ENCODE assay signal across 9 cellular contexts in the genomic region with DNA sequence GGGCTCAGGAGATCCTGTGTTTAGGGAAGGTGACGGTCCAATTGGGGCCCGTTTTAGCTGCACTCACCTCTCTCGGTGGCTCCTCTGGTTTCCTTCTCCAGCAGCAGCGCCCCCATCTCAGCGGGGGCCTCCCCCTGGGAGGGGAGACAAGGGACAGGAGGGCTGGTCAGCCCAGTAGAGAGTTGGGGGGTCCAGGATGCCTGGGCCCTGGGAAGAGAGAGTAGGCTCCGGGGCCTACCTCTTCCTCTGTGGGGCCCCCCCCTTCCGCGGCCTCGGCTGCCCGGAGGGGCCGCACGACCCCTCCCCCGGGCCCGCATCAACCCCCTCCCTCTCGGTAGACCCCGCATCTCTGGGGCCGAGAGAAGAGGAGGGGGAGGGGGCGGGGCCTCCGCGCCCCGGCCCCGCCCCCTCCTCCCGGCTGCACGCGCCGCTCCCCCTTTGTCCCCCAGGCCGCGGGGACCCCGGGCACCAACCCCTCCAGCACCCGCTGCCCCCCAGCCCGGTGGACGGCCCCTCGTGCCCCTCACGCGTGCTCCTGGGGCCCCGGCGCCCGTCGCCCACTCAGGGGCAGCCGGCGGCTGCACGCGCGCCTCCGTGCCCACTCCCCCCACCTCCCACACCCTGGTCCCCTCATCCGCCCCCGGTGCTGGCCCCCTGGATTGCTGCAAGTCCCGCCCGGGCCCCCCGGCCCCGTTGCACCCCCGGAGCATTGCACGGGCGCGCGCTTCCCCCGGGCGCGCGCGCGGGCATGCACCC. TPM values are rescaled to one million over a fixed set of nuclear protein-coding genes. Genes with fewer than 3 reads are reported as not detected.
A peak's percentile ranks its signal among the peaks of the same experiment; 100 is the strongest.
DNase-seq lines count a peak whose midpoint lies in the region; ATAC-seq and TF ChIP-seq lines count a peak whose summit lies in the region.
"Had no signal": no experiment of that assay in that cellular context is flagged by ENCODE, and none has a peak within 500 bp of the region (broad histone marks: within the 10 kb centered on the region; RNA-seq: fewer than 3 reads in every experiment).

No MANE protein-coding gene starts in this region.

- H3K14ac ChIP-seq in neuronal stem cell (ENCODE audit: low read length): peak overlapping the region; percentile 71

- peak overlapping the region; percentile 22 for H3K23ac ChIP-seq in neuronal stem cell (ENCODE audit: low read depth, low read length, poor library complexity)

- H3K4me2 ChIP-seq in PC-3 (ENCODE audit: low read length) (peak overlapping the region; percentile 95), neuronal stem cell (ENCODE audit: insufficient read depth, low read length, poor library complexity, severe bottlenecking) (peak overlapping the region; percentile 83)

- no peak overlapping the region for H3K4ac ChIP-seq in neuronal stem cell (ENCODE audit: low read length)

- H4K8ac ChIP-seq in neuronal stem cell (ENCODE audit: low read depth, low read length): peak overlapping the region; percentile 3

- H2AFZ ChIP-seq in PC-3 (ENCODE audit: low read length) (peak overlapping the region; percentile 70), neuronal stem cell (ENCODE audit: low read length) (peak overlapping the region; percentile 88)

- no peak for TF ChIP-seq CTCF in PC-3 (conservative IDR thresholded peaks at IDR 0.05; ENCODE audit: low read depth, low read length)
- TF ChIP-seq CTCF in endodermal cell (conservative IDR thresholded peaks at IDR 0.05): no peak

- no peaks in the 10 kb centered on the region for H3K27me3 ChIP-seq in PC-3 (ENCODE audit: low read length)
- no peaks in the 10 kb centered on the region for H3K27me3 ChIP-seq in endodermal cell (ENCODE audit: control insufficient read depth, insufficient read depth, low read length, poor library complexity, severe bottlenecking)
- H3K27me3 ChIP-seq in neuronal stem cell (ENCODE audit: control insufficient read depth in 3 of 3, insufficient read depth in 3 of 3, low read depth in 1 of 3, low read length in 3 of 3): no peaks in the 10 kb centered on the region

- CTCF ChIA-PET in PC-3 (lab: Charles Lee): interaction anchor here (0.6 kb wide), 1 partner anchor 10 kb away, joined by 7 read pairs; no protein-coding TSS in a partner anchor

- DNase-seq in PC-3 (no peak), endodermal cell (no peak), neuronal stem cell (ENCODE audit: low spot score) (peak; percentile 41), NCI-H2029 (lab: John Stamatoyannopoulos, UW) (no peak), T-helper 9 cell (no peak), SW480 (ENCODE audit: low spot score) (no peak)

- peaks cover 34% of the 10 kb centered on the region for H3K79me2 ChIP-seq in PC-3 (ENCODE audit: low read length)

- peaks cover 4% of the 10 kb centered on the region for H3F3A ChIP-seq in PC-3 (ENCODE audit: low read length, unreplicated experiment)

- BruUV-seq in PC-3 (replicated peaks; lab: Mats Ljungman, UMichigan): no TSS peak

- no peak overlapping the region for H3K27ac Mint-ChIP-seq in endodermal cell

- H3K9me3 Mint-ChIP-seq in endodermal cell: no peaks in the 10 kb centered on the region

- H3K4me3 Mint-ChIP-seq in endodermal cell: peak overlapping the region; percentile 93

- H3K4me1 ChIP-seq in PC-3 (ENCODE audit: insufficient read depth, low read length) (peaks cover 33% of the 10 kb centered on the region), endodermal cell (ENCODE audit: control insufficient read depth, insufficient read depth, low read length) (peaks cover 4% of the 10 kb centered on the region), neuronal stem cell (ENCODE audit: control insufficient read depth in 2 of 2, insufficient read depth in 1 of 2, low read depth in 1 of 2, low read length in 2 of 2) (peaks cover 16 to 21% of the 10 kb centered on the region in 2 donors)

- POLR2A ChIA-PET in PC-3 (lab: Charles Lee; ENCODE audit: unreplicated experiment): interaction anchor here (0.6 to 0.7 kb wide), 5 partner anchors 51 to 231 kb away, joined by 3 to 19 read pairs (median 3); a partner anchor contains a TSS

- peaks cover 12% of the 10 kb centered on the region for H3K4me1 Mint-ChIP-seq in endodermal cell

- H3K4me3 ChIP-seq in PC-3 (ENCODE audit: low read length): peak overlapping the region; percentile 81
- peak overlapping the region; percentile 83 for H3K4me3 ChIP-seq in endodermal cell (ENCODE audit: low read length)
- peak overlapping the region; percentile 84 to 86 for H3K4me3 ChIP-seq in neuronal stem cell (ENCODE audit: low read length in 2 of 2)

- H2BK5ac ChIP-seq in neuronal stem cell (ENCODE audit: low read length): peak overlapping the region; percentile 87

- H3K9ac ChIP-seq in PC-3 (ENCODE audit: low read length) (peak overlapping the region; percentile 81), endodermal cell (ENCODE audit: extremely low read depth, low read length, poor library complexity, severe bottlenecking) (peak overlapping the region; percentile 41), neuronal stem cell (ENCODE audit: low read depth, low read length, poor library complexity) (peak overlapping the region; percentile 98)

- no peaks in the 10 kb centered on the region for H3K9me3 ChIP-seq in PC-3 (ENCODE audit: low read length)
- no peaks in the 10 kb centered on the region for H3K9me3 ChIP-seq in endodermal cell (ENCODE audit: control insufficient read depth, low read length)
- no peaks in the 10 kb centered on the region for H3K9me3 ChIP-seq in neuronal stem cell (replicated peaks in 1 of 2; ENCODE audit: control insufficient read depth in 2 of 2, insufficient read depth in 1 of 2, low read depth in 1 of 2, low read length in 2 of 2)

- H2BK12ac ChIP-seq in neuronal stem cell (ENCODE audit: low read length): no peak overlapping the region

- no peak overlapping the region for H4K91ac ChIP-seq in neuronal stem cell (ENCODE audit: low read depth, low read length, poor library complexity)

- H3K36me3 ChIP-seq in PC-3 (ENCODE audit: low read depth, low read length): peaks cover 15% of the 10 kb centered on the region
- H3K36me3 ChIP-seq in endodermal cell (ENCODE audit: control insufficient read depth, insufficient read depth, low read length): peaks cover 39% of the 10 kb centered on the region
- H3K36me3 ChIP-seq in neuronal stem cell (replicated peaks in 1 of 2; ENCODE audit: control insufficient read depth in 2 of 2, insufficient read depth in 2 of 2, low read length in 2 of 2): peaks cover 37 to 69% of the 10 kb centered on the region in 2 donors

- H3K27me3 Mint-ChIP-seq in endodermal cell (ENCODE audit: insufficient read depth): no peaks in the 10 kb centered on the region

- ATAC-seq in GM18867 (IDR thresholded peaks at IDR 0.05; ENCODE audit: unreplicated experiment): peak; percentile 5
- no peak for ATAC-seq in PC-3
- no peak for ATAC-seq in GM19467 (IDR thresholded peaks at IDR 0.05; ENCODE audit: unreplicated experiment)

- no peak overlapping the region for H3K27ac ChIP-seq in PC-3 (ENCODE audit: low read length)
- peak overlapping the region; percentile 60 for H3K27ac ChIP-seq in endodermal cell (ENCODE audit: low read depth, low read length)
- peak overlapping the region; percentile 62 for H3K27ac ChIP-seq in neuronal stem cell (replicated peaks; ENCODE audit: low read length)

- intact Hi-C loops in PC-3 (cut with micrococcal nuclease): loop anchor here (5.0 kb wide), 1 partner anchor 35 kb away; a partner anchor contains a TSS

- no peak overlapping the region for H2BK15ac ChIP-seq in neuronal stem cell (ENCODE audit: low read length)

- no peaks in the 10 kb centered on the region for H4K20me1 ChIP-seq in PC-3 (ENCODE audit: low read length)

- H3K9me2 ChIP-seq in PC-3 (replicated peaks; ENCODE audit: low read length): no peaks in the 10 kb centered on the region

- H3K36me3 Mint-ChIP-seq in endodermal cell (ENCODE audit: low read depth): peaks cover 31% of the 10 kb centered on the region

- peak overlapping the region; percentile 81 for H2AK5ac ChIP-seq in neuronal stem cell (ENCODE audit: low read depth, low read length)

- peak overlapping the region; percentile 99 for H3K18ac ChIP-seq in neuronal stem cell (ENCODE audit: low read length)

- H3K79me1 ChIP-seq in neuronal stem cell (ENCODE audit: low read depth, low read length): peaks cover 23% of the 10 kb centered on the region

- 0 to 3% methylated on average over 8 to 52 of the region's 62 CpGs for WGBS in endodermal cell (ENCODE audit: insufficient coverage in 1 of 2, insufficient read length in 1 of 2), 2 experiments
- WGBS in neuronal stem cell (ENCODE audit: extremely low coverage in 2 of 2, insufficient read length in 2 of 2, insufficient replicate concordance in 1 of 2), 2 donors: no CpG with 5 or more reads among the region's 62 CpGs

- H2BK120ac ChIP-seq in neuronal stem cell (ENCODE audit: low read depth, low read length): no peak overlapping the region

RNA-seq across cellular contexts. Expression of a gene that starts 0.5 kb away (rescaled TPM):
- 74.5 and 80.8 TPM in 2 replicates for total RNA-seq in PC-3 (2014; rRNA removed)
- 100 to 1,000 TPM; 113 to 121 TPM for total RNA-seq in endodermal cell
- polyA plus RNA-seq in endodermal cell (2013, experiment 1 of 2): 145 TPM
- 130 TPM for polyA plus RNA-seq in endodermal cell (2013, experiment 2 of 2)
- 119 TPM for polyA plus RNA-seq in neuronal stem cell (2013, experiment 1 of 2)
- polyA plus RNA-seq in neuronal stem cell (2013, experiment 2 of 2): 117 TPM

RNA-seq across cellular contexts. Expression of a gene that starts 4.9 kb away (rescaled TPM):
- total RNA-seq in PC-3 (2014; rRNA removed) (5.4 and 8.6 TPM in 2 replicates), endodermal cell (10 to 100 TPM; 25.4 to 29.9 TPM)
- 41.5 TPM for polyA plus RNA-seq in endodermal cell (2013, experiment 1 of 2)
- 33.0 TPM for polyA plus RNA-seq in endodermal cell (2013, experiment 2 of 2)
- polyA plus RNA-seq in neuronal stem cell (2013, experiment 1 of 2): 26.7 TPM
- 26.3 TPM for polyA plus RNA-seq in neuronal stem cell (2013, experiment 2 of 2)

RNA-seq across cellular contexts. Expression of a gene that starts 18.2 kb away (rescaled TPM):
- total RNA-seq in PC-3 (2014; rRNA removed): 3.5 and 4.9 TPM in 2 replicates
- 1 to 10 TPM; 1.3 to 3.6 TPM for total RNA-seq in endodermal cell
- polyA plus RNA-seq in endodermal cell (2013, experiment 1 of 2): 0.68 TPM
- 0.41 TPM for polyA plus RNA-seq in endodermal cell (2013, experiment 2 of 2)
- 1.4 TPM for polyA plus RNA-seq in neuronal stem cell (2013, experiment 1 of 2)
- polyA plus RNA-seq in neuronal stem cell (2013, experiment 2 of 2): 1.4 TPM
- total RNA-seq: SK-MEL-5 had no signal

RNA-seq across cellular contexts. Expression of a gene that starts 30.5 kb away (rescaled TPM):
- total RNA-seq in PC-3 (2014; rRNA removed) (1.1 TPM in 1 of 2 replicates, not detected in the other), endodermal cell (1 to 10 TPM in 1 of 2 donors, under 1 TPM in 1; 0.29 to 1.0 TPM)
- 0.89 TPM for polyA plus RNA-seq in endodermal cell (2013, experiment 1 of 2)
- polyA plus RNA-seq in endodermal cell (2013, experiment 2 of 2): 0.70 TPM
- polyA plus RNA-seq in neuronal stem cell (2013, experiment 1 of 2): 1.3 TPM
- polyA plus RNA-seq in neuronal stem cell (2013, experiment 2 of 2): 1.00 TPM

RNA-seq across cellular contexts. Expression of a gene that starts 34.4 kb away (rescaled TPM):
- total RNA-seq in PC-3 (2014; rRNA removed): 31.7 and 33.1 TPM in 2 replicates
- total RNA-seq in endodermal cell: 10 to 100 TPM; 42.4 to 50.7 TPM
- 37.3 TPM for polyA plus RNA-seq in endodermal cell (2013, experiment 1 of 2)
- 34.3 TPM for polyA plus RNA-seq in endodermal cell (2013, experiment 2 of 2)
- polyA plus RNA-seq in neuronal stem cell (2013, experiment 1 of 2): 34.6 TPM
- 36.0 TPM for polyA plus RNA-seq in neuronal stem cell (2013, experiment 2 of 2)

Comparison
In these comparisons a context has a peak if more than half of its experiments do, and no peak if none do; other contexts are left out.
1. H3K9ac ChIP-seq: peak in every context shown above with its lines; median percentile 98 in neuronal stem cell; 81 in PC-3; 41 in endodermal cell.